ENCODE assay signal across 21 cellular contexts in the genomic region with DNA sequence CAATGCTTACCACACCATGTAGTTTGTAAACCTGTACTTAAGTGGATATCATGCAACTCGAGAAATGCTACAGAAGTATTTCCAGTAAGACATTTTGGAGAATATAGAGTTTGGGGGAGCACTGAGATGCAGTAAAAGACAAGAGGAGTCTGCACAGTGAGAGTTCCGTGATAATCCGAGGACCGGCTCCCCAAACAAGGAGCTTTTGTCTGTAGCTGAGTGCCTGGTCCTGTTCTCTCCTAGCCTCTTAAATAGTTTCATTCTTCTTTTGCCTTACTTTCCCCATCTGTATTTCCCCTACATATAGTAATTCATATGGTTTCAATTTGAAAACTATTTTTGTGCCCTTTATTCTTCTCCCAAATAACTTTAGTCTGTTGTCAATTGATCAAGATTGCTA.
"Had no signal": no experiment of that assay in that cellular context is flagged by ENCODE, and none has a peak within 500 bp of the region (broad histone marks: within the 10 kb centered on the region; RNA-seq: fewer than 3 reads in every experiment).

No MANE protein-coding gene starts in this region.

- DNase-seq: heart left ventricle; immature natural killer cell; kidney; left colon; left lung; lower lobe of right lung; mammary epithelial cell; mesendoderm; mucosa of descending colon; naive thymus-derived CD4-positive, alpha-beta T cell; ovary; right lobe of liver; stimulated activated CD4-positive, alpha-beta T cell treated with anti-CD3 and anti-CD28 coated beads, Interleukin-12 subunit alpha, Interleukin-12 subunit beta, amount 100 ng/mL, for 4 hours; stimulated activated CD4-positive, alpha-beta T cell treated with anti-CD3 and anti-CD28 coated beads, Interleukin-15, amount 100 ng/mL, for 24 hours; stimulated activated CD4-positive, alpha-beta T cell treated with anti-CD3 and anti-CD28 coated beads, Interleukin-2, amount 100 ng/mL, for 24 hours; stimulated activated CD4-positive, alpha-beta T cell treated with anti-CD3 and anti-CD28 coated beads, Interleukin-4, amount 100 ng/mL, for 1 hour; stimulated activated naive B cell treated with anti-CD40 and anti-IgM and Interleukin-4, amounts not matched to agents 10 μg/mL and 1 μg/mL and 100 μg/mL, for 72 hours; stimulated activated naive CD8-positive, alpha-beta T cell treated with anti-CD3 and anti-CD28 coated beads, Interleukin-15, Interleukin-2, amounts not matched to agents 100 U/mL and 50 U/mL, for 24 hours; stomach; uterus had no signal

- ATAC-seq: heart left ventricle; left colon; left lung; lower lobe of right lung; mucosa of descending colon; naive thymus-derived CD4-positive, alpha-beta T cell; natural killer cell treated with Interleukin-12 subunit alpha and Interleukin-12 subunit beta and Interleukin-15 and Interleukin-18, amount 100 ng/mL, for 72 hours; right lobe of liver; stimulated activated naive B cell treated with anti-CD40 and anti-IgM and Interleukin-4, amounts not matched to agents 10 μg/mL and 1 μg/mL and 100 μg/mL, for 72 hours; stimulated activated naive CD8-positive, alpha-beta T cell treated with anti-CD3 and anti-CD28 coated beads, Interleukin-15, Interleukin-2, amounts not matched to agents 100 U/mL and 50 U/mL, for 24 hours had no signal
